Comparison of ENCODE assay signal across 2 cellular contexts in genomic region chr19:497861-498590, GRCh38.
TF ChIP-seq lines count a peak whose summit lies in the region.

No MANE protein-coding gene starts in this region.

TF ChIP-seq in endothelial cell of umbilical vein, 7 proteins besides CTCF, POLR2A, EP300 and RAD21:
- TF ChIP-seq, protein P1, sequence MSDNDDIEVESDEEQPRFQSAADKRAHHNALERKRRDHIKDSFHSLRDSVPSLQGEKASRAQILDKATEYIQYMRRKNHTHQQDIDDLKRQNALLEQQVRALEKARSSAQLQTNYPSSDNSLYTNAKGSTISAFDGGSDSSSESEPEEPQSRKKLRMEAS (IDR thresholded peaks at IDR 0.05; ENCODE audit: insufficient read depth, insufficient read length): no peak
- peak; percentile 98 for TF ChIP-seq EZH2 (IDR thresholded peaks at IDR 0.05; ENCODE audit: borderline replicate concordance, low read depth, low read length, severe bottlenecking)

TF ChIP-seq in neural cell, 6 proteins besides CTCF, POLR2A, EP300 and RAD21:
- TF ChIP-seq POLR2AphosphoS5 (IDR thresholded peaks at IDR 0.05): no peak
